Comparison of ENCODE assay signal across 8 cellular contexts in genomic region chr14:20857630-20858261, GRCh38.
A peak's percentile ranks its signal among the peaks of the same experiment; 100 is the strongest.
DNase-seq lines count a peak whose midpoint lies in the region; TF ChIP-seq lines count a peak whose summit lies in the region.

No MANE protein-coding gene starts in this region.

- no peak overlapping the region for H3K4me3 ChIP-seq in WERI-Rb-1 (ENCODE audit: low read depth, low read length)

- H3K9me3 ChIP-seq in WERI-Rb-1 (ENCODE audit: severe bottlenecking) = no peaks in the 10 kb centered on the region

- no peaks in the 10 kb centered on the region for H3K36me3 ChIP-seq in WERI-Rb-1

- H3K27ac ChIP-seq in WERI-Rb-1 = no peak overlapping the region

- in situ Hi-C loops in T47D (cut with HindIII; ENCODE audit: low pct_unique_long_range_greater_than_20kb, low sequenced_read_pairs) = no loop called here

- H3K27me3 ChIP-seq in WERI-Rb-1 (ENCODE audit: insufficient read depth, low read depth, severe bottlenecking) = peaks cover 73% of the 10 kb centered on the region

- TF ChIP-seq CTCF in WERI-Rb-1 (IDR thresholded peaks at IDR 0.05; ENCODE audit: low read depth, low read length) = peak; percentile 76

- peak; percentile 45 for DNase-seq in NK-92 treated with Interleukin-12 subunit alpha and Interleukin-12 subunit beta, amount 100 ng/mL, for 24 hours (lab: John Stamatoyannopoulos, UW)
- no peak for DNase-seq in NK-92 (lab: John Stamatoyannopoulos, UW; ENCODE audit: unreplicated experiment)
- DNase-seq in NCI-H1694 (lab: John Stamatoyannopoulos, UW) = peak; percentile 52
- peak; percentile 49 for DNase-seq in WERI-Rb-1
- peak; percentile 18 to 63 for DNase-seq in T47D (ENCODE audit: low read depth in 1 of 2, low spot score in 1 of 2)
- DNase-seq in kidney glomerular epithelial cell (lab: John Stamatoyannopoulos, UW) = peak; percentile 54
- DNase-seq in stimulated activated CD4-positive, alpha-beta T cell treated with anti-CD3 and anti-CD28 coated beads, Interleukin-1b, Interleukin-23, amount 100 ng/mL, for 48 hours = peak; percentile 64
- no peak for DNase-seq in NCI-H510A treated with DMSO at 0.1 percent for 48 hours (lab: John Stamatoyannopoulos, UW)

Comparison
In these comparisons a context has a peak if more than half of its experiments do, and no peak if none do; other contexts are left out.
1. DNase-seq: peak in NK-92 treated with Interleukin-12 subunit alpha and Interleukin-12 subunit beta, amount 100 ng/mL, for 24 hours (single experiment), NCI-H1694 (single experiment), WERI-Rb-1 (single experiment), T47D (2 of 2), kidney glomerular epithelial cell (single experiment) and stimulated activated CD4-positive, alpha-beta T cell treated with anti-CD3 and anti-CD28 coated beads, Interleukin-1b, Interleukin-23, amount 100 ng/mL, for 48 hours (single experiment); none in NK-92 (single experiment) and NCI-H510A treated with DMSO at 0.1 percent for 48 hours (single experiment).